ENCODE assay signal across 8 cellular contexts in genomic region chr5:65076251-65076869, GRCh38.
DNase-seq lines count a peak whose midpoint lies in the region; ATAC-seq and TF ChIP-seq lines count a peak whose summit lies in the region.

No MANE protein-coding gene starts in this region.

- TF ChIP-seq CTCF in AG09319 (IDR thresholded peaks at IDR 0.05; ENCODE audit: low read depth, low read length) (peak; percentile 24), RWPE1 (conservative IDR thresholded peaks at IDR 0.05; ENCODE audit: low read depth) (no peak)

- CTCF ChIA-PET in RWPE1 (lab: Yijun Ruan, JAX): interaction anchor here (0.5 to 0.6 kb wide), 2 partner anchors 52 to 69 kb away, joined by 3 read pairs; no protein-coding TSS in a partner anchor

- no peaks in the 10 kb centered on the region for H3K36me3 Mint-ChIP-seq in activated naive CD8-positive, alpha-beta T cell

- H3K27ac Mint-ChIP-seq in activated naive CD8-positive, alpha-beta T cell: peak overlapping the region; percentile 55

- ATAC-seq in GM18868 (IDR thresholded peaks at IDR 0.05; ENCODE audit: unreplicated experiment) (peak; percentile 85), HG03108 (IDR thresholded peaks at IDR 0.05; ENCODE audit: unreplicated experiment) (peak; percentile 77)

- H3K27me3 Mint-ChIP-seq in activated naive CD8-positive, alpha-beta T cell: no peaks in the 10 kb centered on the region

- H3K27ac ChIP-seq in RWPE1: no peak overlapping the region

- no peak overlapping the region for H3K4me3 Mint-ChIP-seq in activated naive CD8-positive, alpha-beta T cell

- no peaks in the 10 kb centered on the region for H3K9me3 Mint-ChIP-seq in activated naive CD8-positive, alpha-beta T cell (ENCODE audit: low read depth)

- peaks cover 7% of the 10 kb centered on the region for H3K4me1 Mint-ChIP-seq in activated naive CD8-positive, alpha-beta T cell (ENCODE audit: low read depth)

- POLR2A ChIA-PET in RWPE1 (lab: Yijun Ruan, JAX; ENCODE audit: low non-redundant PET): no interaction called here

- peak; percentile 16 for DNase-seq in AG09319 (ENCODE audit: extremely low read depth, low read depth)
- peak; percentile 51 for DNase-seq in RWPE1 (ENCODE audit: low spot score)
- DNase-seq in iris pigment epithelial cell (ENCODE audit: low read depth): peak; percentile 69
- DNase-seq in stimulated activated CD8-positive, alpha-beta memory T cell treated with anti-CD3 and anti-CD28 coated beads, Interleukin-7, amount 100 ng/mL, for 24 hours (ENCODE audit: low read depth): peak; percentile 23
- no peak for DNase-seq in kidney glomerular epithelial cell (lab: John Stamatoyannopoulos, UW)
